In the genomic region with DNA sequence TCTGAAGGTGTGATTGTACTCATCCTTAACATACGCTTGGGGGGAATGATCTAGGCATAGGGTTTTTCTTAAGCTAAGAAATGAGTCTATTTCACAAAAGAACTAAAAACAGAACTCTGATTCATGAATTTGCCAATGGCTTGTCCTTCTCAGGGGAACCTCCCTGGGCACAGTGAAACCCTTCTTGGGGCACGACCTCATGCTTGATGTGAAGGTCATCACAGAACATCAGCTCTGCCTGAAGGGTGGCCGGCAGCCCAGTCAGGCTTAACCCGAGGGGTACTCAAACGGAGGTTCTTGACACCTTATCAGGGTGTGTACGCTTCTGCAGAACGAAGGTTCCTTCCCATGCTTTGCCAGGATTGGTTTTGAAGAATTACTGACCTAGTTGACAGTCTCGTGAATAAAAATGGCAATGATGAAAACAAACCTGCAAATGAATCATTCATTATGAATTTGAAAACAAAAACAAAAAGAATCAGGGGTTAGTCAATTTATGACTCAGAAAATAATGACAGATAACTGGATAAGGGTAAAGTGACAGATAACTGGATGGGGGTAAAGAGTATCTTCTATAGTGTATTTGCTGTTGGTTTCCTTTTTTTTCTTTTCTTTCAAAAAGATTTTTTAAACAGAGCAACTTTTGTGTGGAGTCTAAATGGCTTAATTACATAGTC, we compare ENCODE assay signal across 20 cellular contexts.
DNase-seq lines count a peak whose midpoint lies in the region; ATAC-seq and TF ChIP-seq lines count a peak whose summit lies in the region.
"Had no signal": no experiment of that assay in that cellular context is flagged by ENCODE, and none has a peak within 500 bp of the region (broad histone marks: within the 10 kb centered on the region; RNA-seq: fewer than 3 reads in every experiment).

No MANE protein-coding gene starts in this region.

- no peaks in the 10 kb centered on the region for H3K36me3 Mint-ChIP-seq in activated naive CD4-positive, alpha-beta T cell treated with anti-CD3 and anti-CD28 coated beads for 36 hours (ENCODE audit: low read depth)
- H3K36me3 Mint-ChIP-seq in activated T-helper 2 cell treated with anti-CD3 and anti-CD28 coated beads, Interferon-gamma antibody, Interleukin-2, Interleukin-4, amounts not matched to agents 10 μg/mL and 5 μg/mL and 100 μg/mL, durations not matched to agents 14 hours and 24 hours and 36 hours (ENCODE audit: low read depth), result peaks cover 71% of the 10 kb centered on the region

- H2BK120ac ChIP-seq in mesenchymal stem cell (ENCODE audit: low read depth, low read length), result no peak overlapping the region

- POLR2A ChIA-PET in OCI-LY7 (lab: Charles Lee), result interaction anchor here (0.7 kb wide), 1 partner anchor 13 kb away, joined by 3 read pairs; no protein-coding TSS in a partner anchor

- H2BK5ac ChIP-seq in mesenchymal stem cell (ENCODE audit: low read depth, low read length, poor library complexity, severe bottlenecking), result no peak overlapping the region

- H3K4me1 ChIP-seq in OCI-LY7 (ENCODE audit: insufficient read depth, low read length, poor library complexity, severe bottlenecking), result no peaks in the 10 kb centered on the region
- peaks cover 12% of the 10 kb centered on the region for H3K4me1 ChIP-seq in mesenchymal stem cell (ENCODE audit: control insufficient read depth, insufficient read depth, low read depth, low read length)
- H3K4me1 ChIP-seq: pancreas had no signal

- no peak overlapping the region for H4K8ac ChIP-seq in mesenchymal stem cell (ENCODE audit: low read length)

- H3K18ac ChIP-seq in mesenchymal stem cell (ENCODE audit: low read depth in 1 of 2, low read length in 2 of 2), result no peak overlapping the region

- H3K4me3 ChIP-seq in OCI-LY7 (ENCODE audit: low read depth, low read length, poor library complexity, severe bottlenecking) (no peak overlapping the region), mesenchymal stem cell (ENCODE audit: insufficient read depth in 1 of 2, low read depth in 1 of 2, low read length in 2 of 2) (no peak overlapping the region)
- H3K4me3 ChIP-seq: K562, lower lobe of right lung, mucosa of descending colon, pancreas, tibial artery had no signal

- CTCF ChIA-PET in activated naive CD4-positive, alpha-beta T cell treated with anti-CD3 and anti-CD28 coated beads for 36 hours (lab: Charles Lee), result interaction anchor here (1.0 to 1.1 kb wide), 2 partner anchors 49 to 51 kb away, joined by 3 read pairs; no protein-coding TSS in a partner anchor
- CTCF ChIA-PET in OCI-LY7 (lab: Charles Lee; ENCODE audit: unreplicated experiment), result no interaction called here

- H3K9me2 ChIP-seq in OCI-LY7 (ENCODE audit: insufficient read depth, low read length), result no peaks in the 10 kb centered on the region

- H3K4me3 Mint-ChIP-seq in activated naive CD4-positive, alpha-beta T cell treated with anti-CD3 and anti-CD28 coated beads for 36 hours, result no peak overlapping the region
- no peak overlapping the region for H3K4me3 Mint-ChIP-seq in activated T-helper 2 cell treated with anti-CD3 and anti-CD28 coated beads, Interferon-gamma antibody, Interleukin-2, Interleukin-4, amounts not matched to agents 10 μg/mL and 5 μg/mL and 100 μg/mL, durations not matched to agents 14 hours and 24 hours and 36 hours (ENCODE audit: low read depth)
- H3K4me3 Mint-ChIP-seq: nephron; stimulated activated naive CD8-positive, alpha-beta T cell treated with anti-CD3 and anti-CD28 coated beads, Interleukin-15, Interleukin-2, amounts not matched to agents 100 ng/mL and 50 ng/mL, for 24 hours had no signal

- H3K36me3 ChIP-seq in OCI-LY7 (ENCODE audit: insufficient read depth, low read length), result peaks cover 47% of the 10 kb centered on the region
- H3K36me3 ChIP-seq in mesenchymal stem cell (ENCODE audit: control insufficient read depth in 1 of 2, insufficient read depth in 2 of 2, low read depth in 1 of 2, low read length in 2 of 2), result no peaks in the 10 kb centered on the region
- H3K36me3 ChIP-seq: lower lobe of right lung, pancreas, tibial artery had no signal

- peaks cover 44 to 69% of the 10 kb centered on the region in 2 experiments for H3K27me3 ChIP-seq in mesenchymal stem cell (ENCODE audit: control insufficient read depth in 1 of 2, insufficient read depth in 1 of 2, low read length in 2 of 2)

- no peak for TF ChIP-seq CTCF in OCI-LY7 (conservative IDR thresholded peaks at IDR 0.05; ENCODE audit: low read length)

- H2BK12ac ChIP-seq in mesenchymal stem cell (ENCODE audit: low read length in 2 of 2), result no peak overlapping the region

- BruUV-seq in OCI-LY7 (replicated peaks; lab: Mats Ljungman, UMichigan), result TSS peak; percentile 1

- H3K23ac ChIP-seq in mesenchymal stem cell (ENCODE audit: low read length in 2 of 2), result no peak overlapping the region

- intact Hi-C loops in activated naive CD4-positive, alpha-beta T cell treated with anti-CD3 and anti-CD28 coated beads for 36 hours (cut with micrococcal nuclease), result loop anchor here (1.0 to 5.0 kb wide), 3 partner anchors 23 to 300 kb away; a partner anchor contains a TSS
- intact Hi-C loops in OCI-LY7 (cut with micrococcal nuclease; ENCODE audit: unreplicated experiment), result no loop called here
- intact Hi-C loops in activated T-helper 2 cell treated with anti-CD3 and anti-CD28 coated beads, Interferon-gamma antibody, Interleukin-2, Interleukin-4, amounts not matched to agents 10 μg/mL and 5 μg/mL and 100 μg/mL, durations not matched to agents 14 hours and 24 hours and 36 hours (cut with micrococcal nuclease), result loop anchor here (1.0 to 5.0 kb wide), 2 partner anchors 23 to 36 kb away; no protein-coding TSS in a partner anchor

- no peak overlapping the region for H2AFZ ChIP-seq in OCI-LY7 (ENCODE audit: low read length)
- H2AFZ ChIP-seq in mesenchymal stem cell (ENCODE audit: low read depth, low read length), result no peak overlapping the region

- H3K14ac ChIP-seq in mesenchymal stem cell (ENCODE audit: low read length in 2 of 2), result no peak overlapping the region

- peak; percentile 34 for ATAC-seq in stimulated activated naive CD8-positive, alpha-beta T cell treated with anti-CD3 and anti-CD28 coated beads, Interleukin-15, Interleukin-2, amounts not matched to agents 100 U/mL and 50 U/mL, for 24 hours
- no peak for ATAC-seq in GM21723 (IDR thresholded peaks at IDR 0.05; ENCODE audit: unreplicated experiment)
- ATAC-seq: K562, lower lobe of right lung, mucosa of descending colon, pancreas had no signal

- peaks cover 30% of the 10 kb centered on the region for H3K27me3 Mint-ChIP-seq in activated naive CD4-positive, alpha-beta T cell treated with anti-CD3 and anti-CD28 coated beads for 36 hours (ENCODE audit: low read depth)
- H3K27me3 Mint-ChIP-seq in activated T-helper 2 cell treated with anti-CD3 and anti-CD28 coated beads, Interferon-gamma antibody, Interleukin-2, Interleukin-4, amounts not matched to agents 10 μg/mL and 5 μg/mL and 100 μg/mL, durations not matched to agents 14 hours and 24 hours and 36 hours (ENCODE audit: low read depth), result no peaks in the 10 kb centered on the region

- H3K27ac ChIP-seq in OCI-LY7 (ENCODE audit: low read depth, low read length, poor library complexity, severe bottlenecking) (no peak overlapping the region), mesenchymal stem cell (ENCODE audit: low read length, poor library complexity, severe bottlenecking) (no peak overlapping the region)
- H3K27ac ChIP-seq: lower lobe of right lung, pancreas, tibial artery had no signal

- no peak overlapping the region for H2AK5ac ChIP-seq in mesenchymal stem cell (ENCODE audit: low read length, severe bottlenecking)

- no peak overlapping the region for H4K91ac ChIP-seq in mesenchymal stem cell (ENCODE audit: low read length)

- no peaks in the 10 kb centered on the region for H3K9me3 ChIP-seq in OCI-LY7 (ENCODE audit: low read length)
- no peaks in the 10 kb centered on the region for H3K9me3 ChIP-seq in mesenchymal stem cell (ENCODE audit: control insufficient read depth, low read length)
- H3K9me3 ChIP-seq: lower lobe of right lung, mucosa of descending colon, pancreas, tibial artery had no signal

- H3K79me2 ChIP-seq in OCI-LY7 (ENCODE audit: insufficient read depth, low read depth, low read length), result no peaks in the 10 kb centered on the region

- peak; percentile 36 for DNase-seq in activated naive CD4-positive, alpha-beta T cell treated with anti-CD3 and anti-CD28 coated beads for 36 hours
- no peak for DNase-seq in activated naive CD4-positive, alpha-beta T cell treated with anti-CD3 and anti-CD28 coated beads, Interleukin-2, amount 50 U/mL, for 16 hours
- DNase-seq in OCI-LY7 (ENCODE audit: low spot score) (no peak), mesenchymal stem cell (no peak)
- DNase-seq in activated T-helper 2 cell treated with anti-CD3 and anti-CD28 coated beads, Interferon-gamma antibody, Interleukin-2, Interleukin-4, amounts not matched to agents 10 μg/mL and 5 μg/mL and 100 μg/mL, durations not matched to agents 14 hours and 24 hours and 36 hours (ENCODE audit: low spot score), result no peak
- DNase-seq in stimulated activated naive CD8-positive, alpha-beta T cell treated with anti-CD3 and anti-CD28 coated beads, Interleukin-15, Interleukin-2, amounts not matched to agents 100 U/mL and 50 U/mL, for 24 hours, result no peak
- DNase-seq: DMS53; GDM1; lower lobe of right lung; mucosa of descending colon; NCI-H2081; NCI-H345; pancreas; stimulated activated CD4-positive, alpha-beta T cell treated with anti-CD3 and anti-CD28 coated beads, Interleukin-4, amount 100 ng/mL, for 24 hours; T1000; tibial artery had no signal

- no peak overlapping the region for H2BK15ac ChIP-seq in mesenchymal stem cell (ENCODE audit: low read depth, poor library complexity, severe bottlenecking)

- H4K20me1 ChIP-seq in OCI-LY7 (ENCODE audit: insufficient read depth, low read length), result no peaks in the 10 kb centered on the region

- no peak overlapping the region for H3K9ac ChIP-seq in mesenchymal stem cell (ENCODE audit: low read length)

- H3K79me1 ChIP-seq in mesenchymal stem cell (replicated peaks; ENCODE audit: low read length, poor library complexity, severe bottlenecking), result no peaks in the 10 kb centered on the region

- H3K9me3 Mint-ChIP-seq in activated naive CD4-positive, alpha-beta T cell treated with anti-CD3 and anti-CD28 coated beads for 36 hours, result no peaks in the 10 kb centered on the region
- no peaks in the 10 kb centered on the region for H3K9me3 Mint-ChIP-seq in activated T-helper 2 cell treated with anti-CD3 and anti-CD28 coated beads, Interferon-gamma antibody, Interleukin-2, Interleukin-4, amounts not matched to agents 10 μg/mL and 5 μg/mL and 100 μg/mL, durations not matched to agents 14 hours and 24 hours and 36 hours
- H3K9me3 Mint-ChIP-seq: nephron; stimulated activated naive CD8-positive, alpha-beta T cell treated with anti-CD3 and anti-CD28 coated beads, Interleukin-15, Interleukin-2, amounts not matched to agents 100 ng/mL and 50 ng/mL, for 24 hours had no signal

- 71% methylated on average over 6 of the region's 8 CpGs for WGBS in mesenchymal stem cell

- H3K27ac Mint-ChIP-seq in activated naive CD4-positive, alpha-beta T cell treated with anti-CD3 and anti-CD28 coated beads for 36 hours, result peak overlapping the region; percentile 21
- H3K27ac Mint-ChIP-seq in activated T-helper 2 cell treated with anti-CD3 and anti-CD28 coated beads, Interferon-gamma antibody, Interleukin-2, Interleukin-4, amounts not matched to agents 10 μg/mL and 5 μg/mL and 100 μg/mL, durations not matched to agents 14 hours and 24 hours and 36 hours, result peak overlapping the region; percentile 50
- H3K27ac Mint-ChIP-seq: nephron had no signal

- H3K4me2 ChIP-seq in OCI-LY7 (ENCODE audit: low read length) (no peak overlapping the region), mesenchymal stem cell (ENCODE audit: low read length, poor library complexity, severe bottlenecking) (no peak overlapping the region)

- H3K4me1 Mint-ChIP-seq in activated naive CD4-positive, alpha-beta T cell treated with anti-CD3 and anti-CD28 coated beads for 36 hours (ENCODE audit: low read depth), result peaks cover 27% of the 10 kb centered on the region
- peaks cover 35% of the 10 kb centered on the region for H3K4me1 Mint-ChIP-seq in activated T-helper 2 cell treated with anti-CD3 and anti-CD28 coated beads, Interferon-gamma antibody, Interleukin-2, Interleukin-4, amounts not matched to agents 10 μg/mL and 5 μg/mL and 100 μg/mL, durations not matched to agents 14 hours and 24 hours and 36 hours (ENCODE audit: low read depth)

- H3K4ac ChIP-seq in mesenchymal stem cell (ENCODE audit: low read depth in 1 of 2, low read length in 2 of 2), result no peak overlapping the region
